Comparison of ENCODE assay signal across 1 cellular context in genomic region chr6:36362551-36363389, GRCh38.
TF ChIP-seq lines count a peak whose summit lies in the region.

No MANE protein-coding gene starts in this region.

TF ChIP-seq in H1, 55 proteins besides CTCF, POLR2A, EP300 and RAD21:
- TF ChIP-seq SAP30 (IDR thresholded peaks at IDR 0.05; ENCODE audit: insufficient read depth, insufficient replicate concordance, low read length) (no peak), SP2 (IDR thresholded peaks at IDR 0.05; ENCODE audit: low read length) (no peak), SP1 (IDR thresholded peaks at IDR 0.05; ENCODE audit: low read depth, low read length) (no peak), RFX5 (IDR thresholded peaks at IDR 0.05; ENCODE audit: borderline replicate concordance, low read depth, low read length) (no peak), SIX5 (IDR thresholded peaks at IDR 0.05; ENCODE audit: low read depth, low read length) (no peak), TCF12 (IDR thresholded peaks at IDR 0.05; ENCODE audit: low read depth, low read length) (no peak), SUZ12 (IDR thresholded peaks at IDR 0.05; ENCODE audit: low read length) (no peak)
TF ChIP-seq in H1: peak in this region for 0.
